9 cellular contexts compared by ENCODE assay signal in the genomic region with DNA sequence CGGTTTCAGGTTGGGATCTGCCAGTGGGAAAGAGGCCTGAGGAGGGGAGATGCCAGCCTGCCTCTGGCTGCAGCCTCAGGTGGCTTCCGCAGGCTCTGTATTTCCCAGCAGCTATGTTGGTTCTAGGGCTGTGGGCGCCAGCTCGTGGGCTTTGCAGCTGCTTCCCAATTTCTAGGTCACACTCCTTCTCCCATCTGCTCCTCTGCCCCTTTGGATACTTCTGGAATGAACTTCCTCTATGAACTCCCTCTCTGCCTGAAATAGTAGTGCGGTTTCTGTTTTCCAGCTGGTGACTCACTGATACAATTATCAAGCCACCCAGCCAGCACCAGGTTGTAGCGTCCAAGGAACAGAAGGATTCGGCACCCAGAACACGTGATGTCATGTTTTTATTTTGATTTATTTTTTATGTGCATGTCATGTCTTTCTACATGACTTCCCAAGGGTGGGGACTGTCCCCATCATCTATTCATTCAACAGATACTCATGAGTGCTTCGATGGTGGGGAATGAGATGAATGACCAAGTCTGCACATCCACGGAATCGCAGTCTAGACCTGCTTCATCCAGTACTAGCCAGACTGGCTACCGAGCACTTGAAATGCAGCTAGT. TPM values are rescaled to one million over a fixed set of nuclear protein-coding genes. Genes with fewer than 3 reads are reported as not detected.
DNase-seq lines count a peak whose midpoint lies in the region; ATAC-seq and TF ChIP-seq lines count a peak whose summit lies in the region.
"Had no signal": no experiment of that assay in that cellular context is flagged by ENCODE, and none has a peak within 500 bp of the region (broad histone marks: within the 10 kb centered on the region; RNA-seq: fewer than 3 reads in every experiment).

No MANE protein-coding gene starts in this region.

- H3K36me3 ChIP-seq in RWPE2 (ENCODE audit: low read depth) (no peaks in the 10 kb centered on the region), prostate gland (peaks cover 0 to 5% of the 10 kb centered on the region in 2 donors)

- H3K9me3 ChIP-seq in RWPE2 (ENCODE audit: severe bottlenecking) (no peaks in the 10 kb centered on the region), prostate gland (no peaks in the 10 kb centered on the region)

- intact Hi-C loops in prostate gland (cut with DNase I): no loop called here

- peaks cover 37% of the 10 kb centered on the region for H3K4me1 ChIP-seq in RWPE2 (ENCODE audit: insufficient read depth, poor library complexity, severe bottlenecking)
- H3K4me1 ChIP-seq in prostate gland (replicated peaks): peaks cover 12% of the 10 kb centered on the region

- TF ChIP-seq POLR2A in prostate gland (IDR thresholded peaks at IDR 0.05): no peak

- WGBS in prostate gland: 52% methylated on average over 12 of the region's 12 CpGs

- H3K27me3 ChIP-seq in RWPE2 (ENCODE audit: insufficient read depth, poor library complexity, severe bottlenecking) (no peaks in the 10 kb centered on the region), prostate gland (replicated peaks; ENCODE audit: insufficient read depth) (no peaks in the 10 kb centered on the region)

- no peak overlapping the region for H3K4me3 ChIP-seq in RWPE2 (ENCODE audit: severe bottlenecking)
- H3K4me3 ChIP-seq in fibroblast of the aortic adventitia (ENCODE audit: low read depth, low read length): no peak overlapping the region
- no peak overlapping the region for H3K4me3 ChIP-seq in prostate gland
- H3K4me3 ChIP-seq: GM12878 had no signal

- DNase-seq in Daoy (ENCODE audit: low read depth) (peak; percentile 82), RWPE2 (ENCODE audit: low spot score) (peak; percentile 80), fibroblast of the aortic adventitia (ENCODE audit: low read depth) (peak; percentile 82), prostate gland (ENCODE audit: low spot score) (no peak), Kasumi-1 (lab: John Stamatoyannopoulos, UW) (no peak), GM19240 (ENCODE audit: insufficient read length, low spot score) (no peak), NK-92 (lab: John Stamatoyannopoulos, UW; ENCODE audit: unreplicated experiment) (no peak)

- TF ChIP-seq CTCF in RWPE2 (IDR thresholded peaks at IDR 0.05; ENCODE audit: poor library complexity, severe bottlenecking) (peak; percentile 33), fibroblast of the aortic adventitia (IDR thresholded peaks at IDR 0.05; ENCODE audit: insufficient read depth, low read length) (no peak), prostate gland (IDR thresholded peaks at IDR 0.05) (no peak)

- ATAC-seq in RWPE2 (ENCODE audit: low read depth) (peak; percentile 75), HG03280 (IDR thresholded peaks at IDR 0.05; ENCODE audit: unreplicated experiment) (no peak)
- ATAC-seq: GM12878 had no signal

- H3K27ac ChIP-seq in RWPE2 (ENCODE audit: poor library complexity, severe bottlenecking) (peak overlapping the region; percentile 69), prostate gland (peak overlapping the region; percentile 43 to 65)

RNA-seq across cellular contexts. Expression of a gene that starts 38.0 kb away (rescaled TPM):
- total RNA-seq in Daoy (2014; rRNA removed; shearing (Covaris generic)): 27.3 and 33.4 TPM in 2 replicates
- 6.0 and 117 TPM in 2 replicates for total RNA-seq in fibroblast of the aortic adventitia (ENCODE audit: low replicate concordance)
- 100 to 1,000 TPM in 1 of 2 donors, 10 to 100 TPM in 1; 39.6 to 157 TPM for total RNA-seq in prostate gland

Comparison
In these comparisons a context has a peak if more than half of its experiments do, and no peak if none do; other contexts are left out.
1. DNase-seq: peak in Daoy (single experiment), RWPE2 (single experiment) and fibroblast of the aortic adventitia (single experiment); none in prostate gland (single experiment), Kasumi-1 (0 of 2), GM19240 (single experiment) and NK-92 (single experiment).